ENCODE assay signal across 24 cellular contexts in genomic region chr6:84469144-84469543, GRCh38.
DNase-seq lines count a peak whose midpoint lies in the region; ATAC-seq, FAIRE-seq and TF ChIP-seq lines count a peak whose summit lies in the region.
"Had no signal": no experiment of that assay in that cellular context is flagged by ENCODE, and none has a peak within 500 bp of the region (broad histone marks: within the 10 kb centered on the region; RNA-seq: fewer than 3 reads in every experiment).

No MANE protein-coding gene starts in this region.

- no peak for FAIRE-seq in GM12878 (lab: Jason Lieb, UNC)
- FAIRE-seq: A204.1, D721Med, G401.6, GM12892, GM18507 had no signal

- POLR2A ChIA-PET in GM12878 (lab: Charles Lee) (no interaction called here), HEK293T (lab: Yijun Ruan, JAX) (no interaction called here)

- H3K9me3 ChIP-seq in GM12878 (replicated peaks; ENCODE audit: control insufficient read depth, insufficient read depth, low read length) (no peaks in the 10 kb centered on the region), mammary epithelial cell (replicated peaks; ENCODE audit: insufficient read depth, low read length) (no peaks in the 10 kb centered on the region)
- H3K9me3 ChIP-seq: BE2C, BLaER1 had no signal

- in situ Hi-C loops in GM12878 (cut with MboI), result no loop called here
- in situ Hi-C loops in mammary epithelial cell (cut with MboI; ENCODE audit: low sequenced_read_pairs in 2 of 2), result no loop called here

- H3K4me1 ChIP-seq in GM12878 (ENCODE audit: control insufficient read depth, insufficient read depth, low read length) (no peaks in the 10 kb centered on the region), mammary epithelial cell (ENCODE audit: insufficient read depth, low read length) (no peaks in the 10 kb centered on the region)
- H3K4me1 ChIP-seq: BE2C, BLaER1 had no signal

- H3K9ac ChIP-seq in GM12878 (ENCODE audit: control insufficient read depth, insufficient read depth, low read length) (no peak overlapping the region), mammary epithelial cell (ENCODE audit: insufficient read depth, low read length) (no peak overlapping the region)
- H3K9ac ChIP-seq: BLaER1 had no signal

- SMC1A ChIA-PET in GM12878 (lab: Charles Lee; ENCODE audit: uncharacterized antibody, unreplicated experiment), result interaction anchor here (0.8 to 2.5 kb wide), 2 partner anchors 17 to 19 kb away, joined by 4 to 8 read pairs; no protein-coding TSS in a partner anchor

- no peak for TF ChIP-seq POLR2A in GM12878 (IDR thresholded peaks at IDR 0.05; ENCODE audit: low read depth, low read length)

- H3K27ac ChIP-seq in GM12878 (ENCODE audit: control insufficient read depth, insufficient read depth), result no peak overlapping the region
- H3K27ac ChIP-seq in mammary epithelial cell (ENCODE audit: insufficient read depth, low read depth, low read length), result no peak overlapping the region
- H3K27ac ChIP-seq: BLaER1 had no signal

- 0% methylated on average over 1 of the region's 1 CpG for WGBS in GM12878 (ENCODE audit: insufficient coverage, insufficient replicate concordance, low lambda C conversion rate, missing lambda C conversion rate)
- WGBS in mammary epithelial cell (ENCODE audit: low coverage, missing lambda C conversion rate), result 75% methylated on average over 1 of the region's 1 CpG

- H4K20me1 ChIP-seq in GM12878 (ENCODE audit: control insufficient read depth, insufficient read depth), result no peaks in the 10 kb centered on the region
- H4K20me1 ChIP-seq in mammary epithelial cell (ENCODE audit: insufficient read depth, low read length), result no peaks in the 10 kb centered on the region
- H4K20me1 ChIP-seq: BLaER1 had no signal

- DNase-seq in GM12878 (ENCODE audit: low read depth, low spot score) (no peak), D341Med (ENCODE audit: low spot score) (no peak), mammary epithelial cell (no peak), HEK293T (ENCODE audit: extremely low spot score) (no peak)
- DNase-seq: 8988T; ACHN; BE2C; C1 segment of cervical spinal cord; CD4-positive, alpha-beta memory T cell; CD4-positive, CD25-positive, alpha-beta regulatory T cell; CD8-positive, alpha-beta memory T cell; COR-L47; DMS79 treated with DMSO at 0.1 percent for 48 hours; GF-D8 had no signal

- H3K79me2 ChIP-seq in GM12878 (ENCODE audit: control insufficient read depth, insufficient read depth, low read length), result no peaks in the 10 kb centered on the region
- no peaks in the 10 kb centered on the region for H3K79me2 ChIP-seq in mammary epithelial cell (ENCODE audit: insufficient read depth, low read length)

- ATAC-seq in GM18858 (IDR thresholded peaks at IDR 0.05; ENCODE audit: unreplicated experiment) (peak; percentile 41), GM18870 (IDR thresholded peaks at IDR 0.05; ENCODE audit: unreplicated experiment) (peak; percentile 85), HG03342 (IDR thresholded peaks at IDR 0.05; ENCODE audit: unreplicated experiment) (peak; percentile 61), GM12878 (peak; percentile 52), GM18867 (IDR thresholded peaks at IDR 0.05; ENCODE audit: unreplicated experiment) (no peak)

- intact Hi-C loops in GM12878 (cut with micrococcal nuclease; ENCODE audit: unreplicated experiment) (no loop called here), mammary epithelial cell (cut with micrococcal nuclease) (no loop called here)

- no peaks in the 10 kb centered on the region for H3K36me3 ChIP-seq in GM12878 (ENCODE audit: control insufficient read depth in 2 of 2, insufficient read depth in 2 of 2, low read length in 1 of 2)
- H3K36me3 ChIP-seq in mammary epithelial cell (ENCODE audit: insufficient read depth, low read length), result no peaks in the 10 kb centered on the region
- H3K36me3 ChIP-seq: BE2C, BLaER1 had no signal

- CTCF ChIA-PET in GM12878 (lab: Yijun Ruan, JAX) (interaction anchor here (1.1 kb wide), 1 partner anchor 12 kb away, joined by 4 read pairs; no protein-coding TSS in a partner anchor), mammary epithelial cell (lab: Charles Lee; ENCODE audit: low non-redundant PET) (no interaction called here), HEK293T (lab: Yijun Ruan, JAX) (no interaction called here)

- dilution Hi-C loops in mammary epithelial cell (cut with HindIII; ENCODE audit: low sequenced_read_pairs), result no loop called here

- H2AFZ ChIP-seq in GM12878 (ENCODE audit: control insufficient read depth, low read depth, low read length), result no peak overlapping the region
- H2AFZ ChIP-seq in mammary epithelial cell (ENCODE audit: low read depth, low read length), result no peak overlapping the region

- TF ChIP-seq RAD21 in GM12878 (IDR thresholded peaks at IDR 0.05; ENCODE audit: insufficient read depth, low read depth, low read length), result no peak

- H3K27me3 ChIP-seq in GM12878 (replicated peaks in 1 of 2; ENCODE audit: control insufficient read depth in 2 of 2, insufficient read depth in 2 of 2, low read length in 1 of 2) (no peaks in the 10 kb centered on the region), mammary epithelial cell (ENCODE audit: insufficient read depth, low read length) (peaks cover 3% of the 10 kb centered on the region)
- H3K27me3 ChIP-seq: BE2C, BLaER1 had no signal

- TF ChIP-seq EP300 in GM12878 (IDR thresholded peaks at IDR 0.05; ENCODE audit: borderline replicate concordance in 1 of 2, control insufficient read depth in 1 of 2, low read depth in 2 of 2, low read length in 2 of 2), result no peak

- BruUV-seq in GM12878 (replicated peaks; lab: Mats Ljungman, UMichigan) (no TSS peak), mammary epithelial cell (replicated peaks; lab: Mats Ljungman, UMichigan) (no TSS peak)

- H3K4me3 ChIP-seq in GM12878, result no peak overlapping the region
- no peak overlapping the region for H3K4me3 ChIP-seq in mammary epithelial cell (replicated peaks in 1 of 3; ENCODE audit: insufficient read depth in 1 of 3, low read depth in 2 of 3, low read length in 3 of 3)
- H3K4me3 ChIP-seq: BLaER1 had no signal

- no peak overlapping the region for H3K4me2 ChIP-seq in GM12878 (ENCODE audit: control insufficient read depth, insufficient read depth)
- H3K4me2 ChIP-seq in mammary epithelial cell (ENCODE audit: insufficient read depth, low read depth, low read length), result no peak overlapping the region
- H3K4me2 ChIP-seq: BLaER1 had no signal

- RAD21 ChIA-PET in GM12878 (lab: Charles Lee; ENCODE audit: unreplicated experiment), result no interaction called here

- TF ChIP-seq CTCF in GM12878 (IDR thresholded peaks at IDR 0.05 in 2 of 3, conservative IDR thresholded peaks at IDR 0.05 in 1 of 3; ENCODE audit: control insufficient read depth in 2 of 3, extremely low read depth in 1 of 3, insufficient read depth in 1 of 3, low read depth in 3 of 3, low read length in 3 of 3) (no peak), mammary epithelial cell (conservative IDR thresholded peaks at IDR 0.05 in 1 of 2, IDR thresholded peaks at IDR 0.05 in 1 of 2; ENCODE audit: extremely low read depth in 1 of 2, insufficient read depth in 1 of 2, low read depth in 1 of 2, low read length in 2 of 2) (no peak)

TF ChIP-seq in GM12878, 131 proteins besides CTCF, POLR2A, EP300 and RAD21 (continues in another document):
- TF ChIP-seq JUND (IDR thresholded peaks at IDR 0.05; ENCODE audit: low read depth, low read length) (no peak), SIX5 (IDR thresholded peaks at IDR 0.05; ENCODE audit: low read depth, low read length, severe bottlenecking) (no peak), SPI1 (IDR thresholded peaks at IDR 0.05; ENCODE audit: borderline replicate concordance, insufficient read depth, low read depth, low read length) (no peak), MEF2B (IDR thresholded peaks at IDR 0.05; ENCODE audit: partially characterized antibody, poor library complexity, severe bottlenecking) (no peak), BHLHE40 (IDR thresholded peaks at IDR 0.05; ENCODE audit: borderline replicate concordance in 1 of 2, low read depth in 2 of 2, low read length in 1 of 2) (no peak), SREBF2 (IDR thresholded peaks at IDR 0.05; ENCODE audit: low read length) (no peak), MLLT1 (IDR thresholded peaks at IDR 0.05) (no peak), TCF7 (IDR thresholded peaks at IDR 0.05; ENCODE audit: borderline replicate concordance) (no peak)

TF ChIP-seq in HEK293T, 16 proteins besides CTCF, POLR2A, EP300 and RAD21:
- TF ChIP-seq NFRKB (IDR thresholded peaks at IDR 0.05) (no peak), FOXA1 (IDR thresholded peaks at IDR 0.05) (no peak), FOXM1 (IDR thresholded peaks at IDR 0.05; ENCODE audit: borderline replicate concordance) (no peak), SUZ12 (IDR thresholded peaks at IDR 0.05) (no peak), CTBP1 (IDR thresholded peaks at IDR 0.05; ENCODE audit: borderline replicate concordance) (no peak), ZNF384 (IDR thresholded peaks at IDR 0.05) (no peak), SP1 (IDR thresholded peaks at IDR 0.05) (no peak), TARDBP (IDR thresholded peaks at IDR 0.05) (no peak), L3MBTL2 (conservative IDR thresholded peaks at IDR 0.05) (no peak), HDGF (IDR thresholded peaks at IDR 0.05; ENCODE audit: borderline replicate concordance) (no peak), ELF4 (IDR thresholded peaks at IDR 0.05) (no peak), ARNT (IDR thresholded peaks at IDR 0.05) (no peak), BHLHE40 (IDR thresholded peaks at IDR 0.05; ENCODE audit: borderline replicate concordance) (no peak), FOXK2 (IDR thresholded peaks at IDR 0.05) (no peak), LEF1 (IDR thresholded peaks at IDR 0.05; ENCODE audit: borderline replicate concordance) (no peak)
- TF ChIP-seq, protein P1, sequence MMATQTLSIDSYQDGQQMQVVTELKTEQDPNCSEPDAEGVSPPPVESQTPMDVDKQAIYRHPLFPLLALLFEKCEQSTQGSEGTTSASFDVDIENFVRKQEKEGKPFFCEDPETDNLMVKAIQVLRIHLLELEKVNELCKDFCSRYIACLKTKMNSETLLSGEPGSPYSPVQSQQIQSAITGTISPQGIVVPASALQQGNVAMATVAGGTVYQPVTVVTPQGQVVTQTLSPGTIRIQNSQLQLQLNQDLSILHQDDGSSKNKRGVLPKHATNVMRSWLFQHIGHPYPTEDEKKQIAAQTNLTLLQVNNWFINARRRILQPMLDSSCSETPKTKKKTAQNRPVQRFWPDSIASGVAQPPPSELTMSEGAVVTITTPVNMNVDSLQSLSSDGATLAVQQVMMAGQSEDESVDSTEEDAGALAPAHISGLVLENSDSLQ (IDR thresholded peaks at IDR 0.05), result no peak
